ENCODE assay signal across 1 cellular context in the genomic region with DNA sequence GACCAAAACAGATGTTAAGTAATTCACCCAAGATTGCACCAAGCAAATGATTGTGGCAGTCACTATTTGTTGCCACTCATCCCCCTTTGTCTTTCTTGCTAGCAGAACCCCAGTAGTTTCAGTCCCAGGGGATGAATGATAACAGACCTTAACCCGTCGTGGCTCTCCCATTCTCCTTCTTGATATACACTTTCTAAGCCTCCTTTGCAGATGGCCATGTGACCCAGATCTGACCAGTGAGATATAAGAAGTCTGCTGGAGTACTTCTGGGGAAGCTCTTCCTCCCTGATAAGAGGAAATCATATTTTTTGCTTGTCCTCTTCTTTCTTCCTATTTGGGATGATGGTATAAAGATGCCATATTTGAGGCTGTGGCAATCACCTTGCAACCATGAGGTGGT.
TF ChIP-seq lines count a peak whose summit lies in the region.

No MANE protein-coding gene starts in this region.

TF ChIP-seq in K562, 482 proteins besides CTCF, POLR2A, EP300 and RAD21 (continued from another document):
- TF ChIP-seq, protein P1, sequence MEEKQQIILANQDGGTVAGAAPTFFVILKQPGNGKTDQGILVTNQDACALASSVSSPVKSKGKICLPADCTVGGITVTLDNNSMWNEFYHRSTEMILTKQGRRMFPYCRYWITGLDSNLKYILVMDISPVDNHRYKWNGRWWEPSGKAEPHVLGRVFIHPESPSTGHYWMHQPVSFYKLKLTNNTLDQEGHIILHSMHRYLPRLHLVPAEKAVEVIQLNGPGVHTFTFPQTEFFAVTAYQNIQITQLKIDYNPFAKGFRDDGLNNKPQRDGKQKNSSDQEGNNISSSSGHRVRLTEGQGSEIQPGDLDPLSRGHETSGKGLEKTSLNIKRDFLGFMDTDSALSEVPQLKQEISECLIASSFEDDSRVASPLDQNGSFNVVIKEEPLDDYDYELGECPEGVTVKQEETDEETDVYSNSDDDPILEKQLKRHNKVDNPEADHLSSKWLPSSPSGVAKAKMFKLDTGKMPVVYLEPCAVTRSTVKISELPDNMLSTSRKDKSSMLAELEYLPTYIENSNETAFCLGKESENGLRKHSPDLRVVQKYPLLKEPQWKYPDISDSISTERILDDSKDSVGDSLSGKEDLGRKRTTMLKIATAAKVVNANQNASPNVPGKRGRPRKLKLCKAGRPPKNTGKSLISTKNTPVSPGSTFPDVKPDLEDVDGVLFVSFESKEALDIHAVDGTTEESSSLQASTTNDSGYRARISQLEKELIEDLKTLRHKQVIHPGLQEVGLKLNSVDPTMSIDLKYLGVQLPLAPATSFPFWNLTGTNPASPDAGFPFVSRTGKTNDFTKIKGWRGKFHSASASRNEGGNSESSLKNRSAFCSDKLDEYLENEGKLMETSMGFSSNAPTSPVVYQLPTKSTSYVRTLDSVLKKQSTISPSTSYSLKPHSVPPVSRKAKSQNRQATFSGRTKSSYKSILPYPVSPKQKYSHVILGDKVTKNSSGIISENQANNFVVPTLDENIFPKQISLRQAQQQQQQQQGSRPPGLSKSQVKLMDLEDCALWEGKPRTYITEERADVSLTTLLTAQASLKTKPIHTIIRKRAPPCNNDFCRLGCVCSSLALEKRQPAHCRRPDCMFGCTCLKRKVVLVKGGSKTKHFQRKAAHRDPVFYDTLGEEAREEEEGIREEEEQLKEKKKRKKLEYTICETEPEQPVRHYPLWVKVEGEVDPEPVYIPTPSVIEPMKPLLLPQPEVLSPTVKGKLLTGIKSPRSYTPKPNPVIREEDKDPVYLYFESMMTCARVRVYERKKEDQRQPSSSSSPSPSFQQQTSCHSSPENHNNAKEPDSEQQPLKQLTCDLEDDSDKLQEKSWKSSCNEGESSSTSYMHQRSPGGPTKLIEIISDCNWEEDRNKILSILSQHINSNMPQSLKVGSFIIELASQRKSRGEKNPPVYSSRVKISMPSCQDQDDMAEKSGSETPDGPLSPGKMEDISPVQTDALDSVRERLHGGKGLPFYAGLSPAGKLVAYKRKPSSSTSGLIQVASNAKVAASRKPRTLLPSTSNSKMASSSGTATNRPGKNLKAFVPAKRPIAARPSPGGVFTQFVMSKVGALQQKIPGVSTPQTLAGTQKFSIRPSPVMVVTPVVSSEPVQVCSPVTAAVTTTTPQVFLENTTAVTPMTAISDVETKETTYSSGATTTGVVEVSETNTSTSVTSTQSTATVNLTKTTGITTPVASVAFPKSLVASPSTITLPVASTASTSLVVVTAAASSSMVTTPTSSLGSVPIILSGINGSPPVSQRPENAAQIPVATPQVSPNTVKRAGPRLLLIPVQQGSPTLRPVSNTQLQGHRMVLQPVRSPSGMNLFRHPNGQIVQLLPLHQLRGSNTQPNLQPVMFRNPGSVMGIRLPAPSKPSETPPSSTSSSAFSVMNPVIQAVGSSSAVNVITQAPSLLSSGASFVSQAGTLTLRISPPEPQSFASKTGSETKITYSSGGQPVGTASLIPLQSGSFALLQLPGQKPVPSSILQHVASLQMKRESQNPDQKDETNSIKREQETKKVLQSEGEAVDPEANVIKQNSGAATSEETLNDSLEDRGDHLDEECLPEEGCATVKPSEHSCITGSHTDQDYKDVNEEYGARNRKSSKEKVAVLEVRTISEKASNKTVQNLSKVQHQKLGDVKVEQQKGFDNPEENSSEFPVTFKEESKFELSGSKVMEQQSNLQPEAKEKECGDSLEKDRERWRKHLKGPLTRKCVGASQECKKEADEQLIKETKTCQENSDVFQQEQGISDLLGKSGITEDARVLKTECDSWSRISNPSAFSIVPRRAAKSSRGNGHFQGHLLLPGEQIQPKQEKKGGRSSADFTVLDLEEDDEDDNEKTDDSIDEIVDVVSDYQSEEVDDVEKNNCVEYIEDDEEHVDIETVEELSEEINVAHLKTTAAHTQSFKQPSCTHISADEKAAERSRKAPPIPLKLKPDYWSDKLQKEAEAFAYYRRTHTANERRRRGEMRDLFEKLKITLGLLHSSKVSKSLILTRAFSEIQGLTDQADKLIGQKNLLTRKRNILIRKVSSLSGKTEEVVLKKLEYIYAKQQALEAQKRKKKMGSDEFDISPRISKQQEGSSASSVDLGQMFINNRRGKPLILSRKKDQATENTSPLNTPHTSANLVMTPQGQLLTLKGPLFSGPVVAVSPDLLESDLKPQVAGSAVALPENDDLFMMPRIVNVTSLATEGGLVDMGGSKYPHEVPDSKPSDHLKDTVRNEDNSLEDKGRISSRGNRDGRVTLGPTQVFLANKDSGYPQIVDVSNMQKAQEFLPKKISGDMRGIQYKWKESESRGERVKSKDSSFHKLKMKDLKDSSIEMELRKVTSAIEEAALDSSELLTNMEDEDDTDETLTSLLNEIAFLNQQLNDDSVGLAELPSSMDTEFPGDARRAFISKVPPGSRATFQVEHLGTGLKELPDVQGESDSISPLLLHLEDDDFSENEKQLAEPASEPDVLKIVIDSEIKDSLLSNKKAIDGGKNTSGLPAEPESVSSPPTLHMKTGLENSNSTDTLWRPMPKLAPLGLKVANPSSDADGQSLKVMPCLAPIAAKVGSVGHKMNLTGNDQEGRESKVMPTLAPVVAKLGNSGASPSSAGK (IDR thresholded peaks at IDR 0.05): peak; percentile 37
- TF ChIP-seq ZNF121 (CRISPR knock-in tag; conservative IDR thresholded peaks at IDR 0.05) (no peak), SLC30A9 (CRISPR knock-in tag; IDR thresholded peaks at IDR 0.05) (no peak)
- TF ChIP-seq, protein P2, sequence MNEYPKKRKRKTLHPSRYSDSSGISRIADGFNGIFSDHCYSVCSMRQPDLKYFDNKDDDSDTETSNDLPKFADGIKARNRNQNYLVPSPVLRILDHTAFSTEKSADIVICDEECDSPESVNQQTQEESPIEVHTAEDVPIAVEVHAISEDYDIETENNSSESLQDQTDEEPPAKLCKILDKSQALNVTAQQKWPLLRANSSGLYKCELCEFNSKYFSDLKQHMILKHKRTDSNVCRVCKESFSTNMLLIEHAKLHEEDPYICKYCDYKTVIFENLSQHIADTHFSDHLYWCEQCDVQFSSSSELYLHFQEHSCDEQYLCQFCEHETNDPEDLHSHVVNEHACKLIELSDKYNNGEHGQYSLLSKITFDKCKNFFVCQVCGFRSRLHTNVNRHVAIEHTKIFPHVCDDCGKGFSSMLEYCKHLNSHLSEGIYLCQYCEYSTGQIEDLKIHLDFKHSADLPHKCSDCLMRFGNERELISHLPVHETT (CRISPR knock-in tag; conservative IDR thresholded peaks at IDR 0.05 in 1 of 2, IDR thresholded peaks at IDR 0.05 in 1 of 2): no peak
TF ChIP-seq in K562: peak in this region for 14.
